ENCODE assay signal across 8 cellular contexts in genomic region chr16:49876716-49877129, GRCh38. TPM values are rescaled to one million over a fixed set of nuclear protein-coding genes. Genes with fewer than 3 reads are reported as not detected.
A peak's percentile ranks its signal among the peaks of the same experiment; 100 is the strongest.
DNase-seq lines count a peak whose midpoint lies in the region; ATAC-seq, FAIRE-seq and TF ChIP-seq lines count a peak whose summit lies in the region.

No MANE protein-coding gene starts in this region.

- H4K91ac ChIP-seq in H1 (replicated peaks; ENCODE audit: insufficient read length, low read length), result no peak overlapping the region

- H3K36me3 ChIP-seq in SJCRH30 (no peaks in the 10 kb centered on the region), H1 (ENCODE audit: control insufficient read depth in 2 of 4, insufficient read depth in 4 of 4, low read length in 3 of 4) (no peaks in the 10 kb centered on the region)

- CTCF ChIA-PET in H1 (lab: Charles Lee; ENCODE audit: partially characterized antibody), result interaction anchor here (0.5 to 8.6 kb wide), 32 partner anchors 10 to 500 kb away, joined by 3 to 126 read pairs (median 4); partner anchors contain the start of gene ZNF423

- H3K79me1 ChIP-seq in H1 (ENCODE audit: low read depth, low read length), result no peaks in the 10 kb centered on the region

- no peak overlapping the region for H3K14ac ChIP-seq in H1 (ENCODE audit: insufficient read length)

- no peak overlapping the region for H2BK15ac ChIP-seq in H1 (ENCODE audit: low read length)

- no peaks in the 10 kb centered on the region for H4K20me1 ChIP-seq in H1 (replicated peaks in 1 of 2; ENCODE audit: control insufficient read depth in 1 of 2, insufficient read depth in 2 of 2, low read length in 2 of 2)

- H3K27me3 ChIP-seq in SJCRH30 (peaks cover 4% of the 10 kb centered on the region; the same call in 1 of the 2 replicates), H1 (replicated peaks in 1 of 4; ENCODE audit: control insufficient read depth in 3 of 4, extremely low read depth in 1 of 4, insufficient read depth in 3 of 4, low read length in 3 of 4) (peaks cover 0 to 10% (median 4%) of the 10 kb centered on the region in 4 experiments; a peak in 3 of 7 replicates)

- H3K18ac ChIP-seq in H1 (ENCODE audit: extremely low read depth, low read length), result peak overlapping the region; percentile 83; the same call in 1 of the 2 replicates

- peak; percentile 50 to 67; a peak in 3 of 4 replicates for TF ChIP-seq RAD21 in H1 (IDR thresholded peaks at IDR 0.05 in 1 of 2, conservative IDR thresholded peaks at IDR 0.05 in 1 of 2; ENCODE audit: low read depth in 2 of 2, low read length in 2 of 2)

- FAIRE-seq in GM12891 (lab: Jason Lieb, UNC), result no peak
- no peak for FAIRE-seq in H1 (lab: Jason Lieb, UNC)

- H3K4me3 Mint-ChIP-seq in mesothelial cell of epicardium, result peak overlapping the region; percentile 69

- no peak overlapping the region for H3K9ac ChIP-seq in H1 (replicated peaks in 1 of 4; ENCODE audit: extremely low read depth in 1 of 4, low read depth in 3 of 4, low read length in 3 of 4)

- no peak overlapping the region for H3K27ac ChIP-seq in 22Rv1
- H3K27ac ChIP-seq in SJCRH30, result no peak overlapping the region
- H3K27ac ChIP-seq in H1 (ENCODE audit: low read depth, low read length), result no peak overlapping the region

- WGBS in H1 (ENCODE audit: extremely low coverage in 1 of 2, insufficient coverage in 1 of 2, insufficient read length in 1 of 2, insufficient replicate concordance in 2 of 2, low coverage in 1 of 2, low lambda C conversion rate in 2 of 2, missing lambda C conversion rate in 1 of 2), 2 experiments, result 13% methylated on average over 8 of the region's 22 CpGs; no CpG with 5 or more reads in 1 of the 2 experiments

- no peak overlapping the region for H4K8ac ChIP-seq in H1 (ENCODE audit: extremely low read depth, insufficient read depth, low read length)

- peak; percentile 90 for DNase-seq in GM12891 (ENCODE audit: insufficient read length, low spot score)
- DNase-seq in SJCRH30, result peak; percentile 66 to 71
- peak; percentile 69 to 99 for DNase-seq in H1 (ENCODE audit: low read depth in 1 of 2, low spot score in 2 of 2)
- peak; percentile 54 to 82 for DNase-seq in mesothelial cell of epicardium (ENCODE audit: low spot score in 2 of 2, unreplicated experiment in 2 of 2)
- DNase-seq in NCI-H524 treated with DMSO at 0.1 percent for 48 hours (lab: John Stamatoyannopoulos, UW), result no peak
- no peak for DNase-seq in GF-D8 (lab: John Stamatoyannopoulos, UW)

- no peak overlapping the region for H3K4ac ChIP-seq in H1 (replicated peaks; ENCODE audit: insufficient read length, low read depth, low read length)

- no peak overlapping the region for H2BK120ac ChIP-seq in H1 (replicated peaks; ENCODE audit: low read depth, low read length)

- H3K9me3 ChIP-seq in SJCRH30 (replicated peaks) (no peaks in the 10 kb centered on the region), H1 (ENCODE audit: insufficient read depth in 2 of 2, low read depth in 1 of 2, low read length in 1 of 2) (no peaks in the 10 kb centered on the region)

- TF ChIP-seq POLR2A in GM12891 (IDR thresholded peaks at IDR 0.05; ENCODE audit: low read depth, low read length) (no peak), H1 (IDR thresholded peaks at IDR 0.05; ENCODE audit: control extremely low read depth in 1 of 2, low read depth in 2 of 2, low read length in 2 of 2) (no peak)

- POLR2A ChIA-PET in H1 (lab: Charles Lee; ENCODE audit: partially characterized antibody), result interaction anchor here (0.6 to 2.0 kb wide), 8 partner anchors 11 to 200 kb away, joined by 3 to 7 read pairs (median 3); no protein-coding TSS in a partner anchor

- H2AFZ ChIP-seq in H1 (ENCODE audit: low read length), result no peak overlapping the region

- H2BK12ac ChIP-seq in H1 (ENCODE audit: low read depth, low read length), result no peak overlapping the region

- no peaks in the 10 kb centered on the region for H3K79me2 ChIP-seq in H1 (ENCODE audit: control insufficient read depth in 1 of 2, insufficient read depth in 2 of 2, low read length in 2 of 2)

- no peak overlapping the region for H2BK5ac ChIP-seq in H1 (ENCODE audit: low read depth, low read length)

- H3K4me3 ChIP-seq in SJCRH30 (peak overlapping the region; percentile 35), H1 (ENCODE audit: extremely low read depth in 1 of 4, insufficient read depth in 2 of 4, low read depth in 3 of 4, low read length in 4 of 4) (peak overlapping the region in 3 of 4 experiments; percentile 18 to 58 (median 45); a peak in 5 of 8 replicates)

- H3K9me3 Mint-ChIP-seq in mesothelial cell of epicardium, result no peaks in the 10 kb centered on the region

- no peak overlapping the region for H3K23ac ChIP-seq in H1 (ENCODE audit: insufficient read length)

- H2AK5ac ChIP-seq in H1 (ENCODE audit: low read depth, low read length), result no peak overlapping the region

- H3K56ac ChIP-seq in H1 (replicated peaks; ENCODE audit: insufficient read length, low read depth, low read length), result no peak overlapping the region

- H3K4me1 ChIP-seq in SJCRH30 (peaks cover 3% of the 10 kb centered on the region; the same call in 1 of the 2 replicates), H1 (replicated peaks in 1 of 4; ENCODE audit: control insufficient read depth in 3 of 4, insufficient read depth in 4 of 4, low read length in 3 of 4) (peaks cover 0 to 8% (median 5%) of the 10 kb centered on the region in 4 experiments; a peak in 4 of 7 replicates)

- peak overlapping the region in 1 of 2 experiments; percentile 73; a peak in 3 of 4 replicates for H3K4me2 ChIP-seq in H1 (ENCODE audit: insufficient read depth in 1 of 2, low read depth in 2 of 2, low read length in 2 of 2)

- ATAC-seq in GM18520 (IDR thresholded peaks at IDR 0.05; ENCODE audit: unreplicated experiment), result no peak

- H2BK20ac ChIP-seq in H1 (ENCODE audit: low read length), result no peak overlapping the region

- no peak overlapping the region for H4K5ac ChIP-seq in H1 (ENCODE audit: insufficient read length, low read depth, low read length)

- no peak overlapping the region for H3K27ac Mint-ChIP-seq in mesothelial cell of epicardium

- peaks cover 3% of the 10 kb centered on the region; the same call in 1 of the 2 replicates for H3K23me2 ChIP-seq in H1 (ENCODE audit: low read depth, low read length)

- TF ChIP-seq CTCF in 22Rv1 (IDR thresholded peaks at IDR 0.05) (peak; percentile 86), H1 (IDR thresholded peaks at IDR 0.05; ENCODE audit: control extremely low read depth in 1 of 3, insufficient read depth in 1 of 3, low read depth in 1 of 3, low read length in 3 of 3) (peak; percentile 83 to 89 (median 86)), mesothelial cell of epicardium (IDR thresholded peaks at IDR 0.05; ENCODE audit: unreplicated experiment) (peak; percentile 87)

- TF ChIP-seq EP300 in H1 (IDR thresholded peaks at IDR 0.05; ENCODE audit: borderline replicate concordance in 1 of 2, low read depth in 2 of 2, low read length in 2 of 2), result 0 out of 3 replicates have a peak, but pooled peaks of 1 of the 2 experiments have one; percentile 35

- peaks cover 17% of the 10 kb centered on the region for H3K27me3 Mint-ChIP-seq in mesothelial cell of epicardium (ENCODE audit: low read depth)

- H3K4me1 Mint-ChIP-seq in mesothelial cell of epicardium, result peaks cover 5% of the 10 kb centered on the region

- H3K36me3 Mint-ChIP-seq in mesothelial cell of epicardium, result no peaks in the 10 kb centered on the region

TF ChIP-seq in GM12891, 5 proteins besides CTCF, POLR2A, EP300 and RAD21:
- TF ChIP-seq POLR2AphosphoS5 (IDR thresholded peaks at IDR 0.05; ENCODE audit: low read depth, low read length) (no peak), POU2F2 (IDR thresholded peaks at IDR 0.05; ENCODE audit: low read depth, low read length) (no peak), PAX5 (IDR thresholded peaks at IDR 0.05; ENCODE audit: insufficient read depth, low read length, severe bottlenecking) (no peak), TAF1 (IDR thresholded peaks at IDR 0.05; ENCODE audit: low read depth, low read length) (no peak)
TF ChIP-seq in GM12891: peak in this region for 0.

TF ChIP-seq in H1, 55 proteins besides CTCF, POLR2A, EP300 and RAD21 (continues in another document):
- TF ChIP-seq SIN3A (conservative IDR thresholded peaks at IDR 0.05 in 1 of 2, IDR thresholded peaks at IDR 0.05 in 1 of 2; ENCODE audit: low read depth in 1 of 2, low read length in 2 of 2), result no peak
- no peak for TF ChIP-seq HDAC2 (IDR thresholded peaks at IDR 0.05; ENCODE audit: borderline replicate concordance in 1 of 2, low read depth in 2 of 2, low read length in 2 of 2)
- TF ChIP-seq CHD2 (IDR thresholded peaks at IDR 0.05; ENCODE audit: low read length), result no peak
- TF ChIP-seq ATF2 (IDR thresholded peaks at IDR 0.05; ENCODE audit: low read length), result no peak
- TF ChIP-seq ASH2L (IDR thresholded peaks at IDR 0.05; ENCODE audit: low read length), result peak; percentile 39
- no peak for TF ChIP-seq KDM5A (IDR thresholded peaks at IDR 0.05; ENCODE audit: low read length)
- no peak for TF ChIP-seq PHF8 (conservative IDR thresholded peaks at IDR 0.05; ENCODE audit: low read depth, low read length)
- no peak for TF ChIP-seq ATF3 (IDR thresholded peaks at IDR 0.05; ENCODE audit: insufficient read depth, low read depth, low read length)

RNA-seq across cellular contexts. Expression of gene ZNF423, which starts 20.8 kb away (rescaled TPM):
- 0.03 TPM for polyA plus RNA-seq in GM12891 (2012; ENCODE audit: low read depth, missing spikeins)
- 6.7 and 7.9 TPM in 2 replicates for total RNA-seq in SJCRH30 (2014; rRNA removed; shearing (Covaris generic))
- 52.3 and 55.0 TPM in 2 replicates for total RNA-seq in H1 (2021; fragmentation: NEBNext Ultra II Directional; extraction: Animal tissue kit (Norgen Biotek cat#: 25700))
- polyA plus RNA-seq in H1 (2011; rRNA removed), result 38.2 and 41.2 TPM in 2 replicates
- polyA plus RNA-seq in H1 (2011; cell fraction: cytosol; rRNA removed), result 21.9 TPM
- polyA plus RNA-seq in H1 (2011; cell fraction: nucleus; rRNA removed), result 39.6 TPM
- polyA plus RNA-seq in H1 (2012, experiment 1 of 2), result 39.6 to 51.6 TPM (median 48.3 TPM) in 4 replicates
- polyA plus RNA-seq in H1 (2012, experiment 2 of 2), result 33.1 TPM
- 24.8 TPM for polyA plus RNA-seq in H1 (2013, experiment 1 of 2)
- polyA plus RNA-seq in H1 (2013, experiment 2 of 2), result 27.0 TPM
- polyA minus RNA-seq in H1 (2011; rRNA and poly(A)+ RNA removed), result 47.8 and 68.0 TPM in 2 replicates
- 46.3 TPM for polyA minus RNA-seq in H1 (2011; cell fraction: cytosol; rRNA and poly(A)+ RNA removed)
- polyA minus RNA-seq in H1 (2011; cell fraction: nucleus; rRNA and poly(A)+ RNA removed), result 49.0 TPM
- total RNA-seq in mesothelial cell of epicardium, result 19.0 to 20.3 TPM (median 19.8 TPM) in 3 replicates

Comparison
In these comparisons a context has a peak if more than half of its experiments do, and no peak if none do; other contexts are left out.
1. DNase-seq: peak in GM12891 (single experiment), SJCRH30 (2 of 2), H1 (2 of 2) and mesothelial cell of epicardium (2 of 2); none in NCI-H524 treated with DMSO at 0.1 percent for 48 hours (single experiment) and GF-D8 (single experiment).
2. Peak in every context shown above with its lines, with median percentiles within 50 percentile points of each other: CTCF ChIP-seq.